Comparison of ENCODE assay signal across 8 cellular contexts in genomic region chr11:62543680-62544444, GRCh38. TPM values are rescaled to one million over a fixed set of nuclear protein-coding genes. Genes with fewer than 3 reads are reported as not detected.
A peak's percentile ranks its signal among the peaks of the same experiment; 100 is the strongest.
DNase-seq lines count a peak whose midpoint lies in the region; ATAC-seq, FAIRE-seq and TF ChIP-seq lines count a peak whose summit lies in the region.

No MANE protein-coding gene starts in this region.

- H3K4me3 Mint-ChIP-seq in activated CD8-positive, alpha-beta memory T cell treated with anti-CD3 and anti-CD28 coated beads, Interleukin-2, amount 10 ng/mL, durations not matched to agents 7 days and 5 days, result peak overlapping the region; percentile 98

- DNase-seq in activated CD8-positive, alpha-beta memory T cell treated with anti-CD3 and anti-CD28 coated beads, Interleukin-2, amount 10 ng/mL, durations not matched to agents 7 days and 5 days, result no peak
- DNase-seq in activated CD8-positive, alpha-beta memory T cell treated with anti-CD3 and anti-CD28 coated beads, Interleukin-2, amount 50 U/mL, for 4 hours, result no peak
- DNase-seq in astrocyte of the spinal cord (ENCODE audit: low read depth, low spot score), result no peak
- DNase-seq in tibial nerve (ENCODE audit: low spot score in 2 of 2), result no peak
- DNase-seq in mesenteric fat pad (ENCODE audit: low spot score), result no peak
- no peak for DNase-seq in GM12891 (ENCODE audit: insufficient read length, low spot score)
- no peak for DNase-seq in stimulated activated CD4-positive, alpha-beta T cell treated with anti-CD3 and anti-CD28 coated beads, Interleukin-4, amount 100 ng/mL, for 24 hours

- no peak for TF ChIP-seq CTCF in astrocyte of the spinal cord (IDR thresholded peaks at IDR 0.05; ENCODE audit: low read depth, low read length)
- no peak for TF ChIP-seq CTCF in liver (IDR thresholded peaks at IDR 0.05; ENCODE audit: low read depth, low read length, missing input control)
- no peak for TF ChIP-seq CTCF in tibial nerve (IDR thresholded peaks at IDR 0.05)

- CTCF ChIA-PET in activated CD8-positive, alpha-beta memory T cell treated with anti-CD3 and anti-CD28 coated beads, Interleukin-2, amount 10 ng/mL, durations not matched to agents 7 days and 5 days (lab: Charles Lee), result interaction anchor here (0.8 to 10.7 kb wide), 24 partner anchors 10 to 318 kb away, joined by 3 to 354 read pairs (median 4); partner anchors contain the start of genes EEF1G and TUT1

- peak overlapping the region in 1 of 2 donors; percentile 48 for H3K9ac ChIP-seq in liver (ENCODE audit: low read depth in 1 of 2, low read length in 2 of 2)

- ATAC-seq in activated CD8-positive, alpha-beta memory T cell treated with anti-CD3 and anti-CD28 coated beads, Interleukin-2, amount 10 ng/mL, durations not matched to agents 7 days and 5 days, result no peak

- 67% methylated on average over 22 of the region's 22 CpGs for WGBS in liver
- 6 to 18% methylated on average over 19 to 20 of the region's 22 CpGs for WGBS in tibial nerve, 2 donors

- peaks cover 13% of the 10 kb centered on the region for H3K27me3 Mint-ChIP-seq in activated CD8-positive, alpha-beta memory T cell treated with anti-CD3 and anti-CD28 coated beads, Interleukin-2, amount 10 ng/mL, durations not matched to agents 7 days and 5 days

- H3K36me3 Mint-ChIP-seq in activated CD8-positive, alpha-beta memory T cell treated with anti-CD3 and anti-CD28 coated beads, Interleukin-2, amount 10 ng/mL, durations not matched to agents 7 days and 5 days, result peaks cover 12% of the 10 kb centered on the region

- H3K27ac Mint-ChIP-seq in activated CD8-positive, alpha-beta memory T cell treated with anti-CD3 and anti-CD28 coated beads, Interleukin-2, amount 10 ng/mL, durations not matched to agents 7 days and 5 days, result peak overlapping the region; percentile 89

- peaks cover 63% of the 10 kb centered on the region for H3K4me1 Mint-ChIP-seq in activated CD8-positive, alpha-beta memory T cell treated with anti-CD3 and anti-CD28 coated beads, Interleukin-2, amount 10 ng/mL, durations not matched to agents 7 days and 5 days

- no peaks in the 10 kb centered on the region for H3K9me3 Mint-ChIP-seq in activated CD8-positive, alpha-beta memory T cell treated with anti-CD3 and anti-CD28 coated beads, Interleukin-2, amount 10 ng/mL, durations not matched to agents 7 days and 5 days (ENCODE audit: low read depth)

- FAIRE-seq in GM12891 (lab: Jason Lieb, UNC), result no peak

- no peaks in the 10 kb centered on the region for H3K36me3 ChIP-seq in liver (ENCODE audit: control insufficient read depth in 4 of 4, insufficient read depth in 3 of 4, low read depth in 1 of 4, low read length in 3 of 4)
- H3K36me3 ChIP-seq in tibial nerve, result no peaks in the 10 kb centered on the region

- H3K4me1 ChIP-seq in liver (ENCODE audit: control insufficient read depth in 4 of 4, insufficient read depth in 4 of 4, low read length in 3 of 4) (peaks cover 23 to 89% (median 75%) of the 10 kb centered on the region in 4 donors), tibial nerve (peaks cover 0 to 63% (median 52%) of the 10 kb centered on the region in 4 donors)

- no peak for TF ChIP-seq EP300 in tibial nerve (IDR thresholded peaks at IDR 0.05)

- peak overlapping the region; percentile 91 for H3K4me3 ChIP-seq in astrocyte of the spinal cord (ENCODE audit: low read depth, low read length)
- peak overlapping the region in 2 of 3 donors; percentile 79 to 91 for H3K4me3 ChIP-seq in liver (ENCODE audit: low read depth in 1 of 3, low read length in 3 of 3)
- H3K4me3 ChIP-seq in tibial nerve, result peak overlapping the region; percentile 78 to 98 (median 88)

- no peak for TF ChIP-seq POLR2A in tibial nerve (IDR thresholded peaks at IDR 0.05)
- no peak for TF ChIP-seq POLR2A in GM12891 (IDR thresholded peaks at IDR 0.05; ENCODE audit: low read depth, low read length)

- in situ Hi-C loops in astrocyte of the spinal cord (cut with HindIII; ENCODE audit: low sequenced_read_pairs), result no loop called here

- peak overlapping the region; percentile 72 to 94 for H3K27ac ChIP-seq in liver (ENCODE audit: low read depth in 1 of 2, low read length in 2 of 2)
- peak overlapping the region; percentile 97 to 98 (median 98) for H3K27ac ChIP-seq in tibial nerve

- TF ChIP-seq RAD21 in liver (IDR thresholded peaks at IDR 0.05), result no peak

- H3K9me3 ChIP-seq in liver (ENCODE audit: control insufficient read depth in 4 of 4, low read length in 3 of 4) (no peaks in the 10 kb centered on the region), tibial nerve (no peaks in the 10 kb centered on the region)

- H3K27me3 ChIP-seq in liver (ENCODE audit: control insufficient read depth in 4 of 4, insufficient read depth in 4 of 4, low read length in 3 of 4), result no peaks in the 10 kb centered on the region
- no peaks in the 10 kb centered on the region for H3K27me3 ChIP-seq in tibial nerve

TF ChIP-seq in liver, 16 proteins besides CTCF, POLR2A, EP300 and RAD21 (continues in another document):
- TF ChIP-seq HNF4A (conservative IDR thresholded peaks at IDR 0.05), result no peak
- no peak for TF ChIP-seq TAF1 (conservative IDR thresholded peaks at IDR 0.05)
- TF ChIP-seq, protein P1, sequence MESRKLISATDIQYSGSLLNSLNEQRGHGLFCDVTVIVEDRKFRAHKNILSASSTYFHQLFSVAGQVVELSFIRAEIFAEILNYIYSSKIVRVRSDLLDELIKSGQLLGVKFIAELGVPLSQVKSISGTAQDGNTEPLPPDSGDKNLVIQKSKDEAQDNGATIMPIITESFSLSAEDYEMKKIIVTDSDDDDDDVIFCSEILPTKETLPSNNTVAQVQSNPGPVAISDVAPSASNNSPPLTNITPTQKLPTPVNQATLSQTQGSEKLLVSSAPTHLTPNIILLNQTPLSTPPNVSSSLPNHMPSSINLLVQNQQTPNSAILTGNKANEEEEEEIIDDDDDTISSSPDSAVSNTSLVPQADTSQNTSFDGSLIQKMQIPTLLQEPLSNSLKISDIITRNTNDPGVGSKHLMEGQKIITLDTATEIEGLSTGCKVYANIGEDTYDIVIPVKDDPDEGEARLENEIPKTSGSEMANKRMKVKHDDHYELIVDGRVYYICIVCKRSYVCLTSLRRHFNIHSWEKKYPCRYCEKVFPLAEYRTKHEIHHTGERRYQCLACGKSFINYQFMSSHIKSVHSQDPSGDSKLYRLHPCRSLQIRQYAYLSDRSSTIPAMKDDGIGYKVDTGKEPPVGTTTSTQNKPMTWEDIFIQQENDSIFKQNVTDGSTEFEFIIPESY (IDR thresholded peaks at IDR 0.05), result no peak
- TF ChIP-seq EGR1 (IDR thresholded peaks at IDR 0.05; ENCODE audit: low read depth in 2 of 2), result no peak
- no peak for TF ChIP-seq JUND (IDR thresholded peaks at IDR 0.05)
- no peak for TF ChIP-seq YY1 (IDR thresholded peaks at IDR 0.05)
- no peak for TF ChIP-seq FOXA2 (IDR thresholded peaks at IDR 0.05)
- TF ChIP-seq SP1 (IDR thresholded peaks at IDR 0.05), result no peak
- TF ChIP-seq FOXA1 (IDR thresholded peaks at IDR 0.05), result no peak

TF ChIP-seq in GM12891, 5 proteins besides CTCF, POLR2A, EP300 and RAD21:
- no peak for TF ChIP-seq POLR2AphosphoS5 (IDR thresholded peaks at IDR 0.05; ENCODE audit: low read depth, low read length)
- no peak for TF ChIP-seq PAX5 (IDR thresholded peaks at IDR 0.05; ENCODE audit: insufficient read depth, low read length, severe bottlenecking)
- TF ChIP-seq POU2F2 (IDR thresholded peaks at IDR 0.05; ENCODE audit: low read depth, low read length), result no peak
- no peak for TF ChIP-seq SPI1 (IDR thresholded peaks at IDR 0.05; ENCODE audit: low read depth, low read length)
- TF ChIP-seq TAF1 (IDR thresholded peaks at IDR 0.05; ENCODE audit: low read depth, low read length), result no peak

RNA-seq across cellular contexts. Expression of gene AHNAK, which starts 2.7 kb away (rescaled TPM):
- total RNA-seq in activated CD8-positive, alpha-beta memory T cell treated with anti-CD3 and anti-CD28 coated beads, Interleukin-2, amount 10 ng/mL, durations not matched to agents 7 days and 5 days, result 100 to 1,000 TPM; 180 to 390 TPM
- total RNA-seq in liver (100 to 1,000 TPM in 1 of 2 donors, 10 to 100 TPM in 1; 53.6 to 110 TPM), tibial nerve (1,000 to 10,000 TPM; 1,417 to 3,061 (median 2,562) TPM), mesenteric fat pad (1,254 TPM)
- 10 to 100 TPM; 22.6 to 22.7 TPM for polyA plus RNA-seq in liver
- 1.8 TPM for polyA plus RNA-seq in GM12891 (2012; ENCODE audit: low read depth, missing spikeins)

RNA-seq across cellular contexts. Expression of gene EEF1G, which starts 29.8 kb away (rescaled TPM):
- total RNA-seq in activated CD8-positive, alpha-beta memory T cell treated with anti-CD3 and anti-CD28 coated beads, Interleukin-2, amount 10 ng/mL, durations not matched to agents 7 days and 5 days, result 1,000 to 10,000 TPM in 1 of 2 experiments, 100 to 1,000 TPM in 1; 878 to 1,201 TPM
- total RNA-seq in liver (100 to 1,000 TPM; 373 to 640 TPM), tibial nerve (1,000 to 10,000 TPM; 1,003 to 1,250 (median 1,110) TPM), mesenteric fat pad (865 TPM)
- 100 to 1,000 TPM; 251 to 566 TPM for polyA plus RNA-seq in liver
- polyA plus RNA-seq in GM12891 (2012; ENCODE audit: low read depth, missing spikeins), result 2,783 TPM

RNA-seq across cellular contexts. Expression of gene TUT1, which starts 47.5 kb away (rescaled TPM):
- total RNA-seq in activated CD8-positive, alpha-beta memory T cell treated with anti-CD3 and anti-CD28 coated beads, Interleukin-2, amount 10 ng/mL, durations not matched to agents 7 days and 5 days, result 10 to 100 TPM; 24.7 to 29.6 TPM
- total RNA-seq in liver (10 to 100 TPM in 1 of 2 donors, 1 to 10 TPM in 1; 5.6 to 12.1 TPM), tibial nerve (10 to 100 TPM in 3 of 4 donors, 1 to 10 TPM in 1; 8.3 to 18.8 (median 14.2) TPM), mesenteric fat pad (13.4 TPM)
- 10 to 100 TPM; 15.2 to 15.8 TPM for polyA plus RNA-seq in liver
- polyA plus RNA-seq in GM12891 (2012; ENCODE audit: low read depth, missing spikeins), result 13.0 TPM

RNA-seq across cellular contexts. Expression of gene MTA2, which starts 57.8 kb away (rescaled TPM):
- total RNA-seq in activated CD8-positive, alpha-beta memory T cell treated with anti-CD3 and anti-CD28 coated beads, Interleukin-2, amount 10 ng/mL, durations not matched to agents 7 days and 5 days, result 100 to 1,000 TPM; 245 to 264 TPM
- total RNA-seq in liver, result 10 to 100 TPM; 43.1 to 55.3 TPM
- polyA plus RNA-seq in liver, result 10 to 100 TPM in 1 of 2 donors, 1 to 10 TPM in 1; 4.4 to 21.4 TPM
- 10 to 100 TPM; 79.5 to 95.3 (median 88.8) TPM for total RNA-seq in tibial nerve
- 103 TPM for total RNA-seq in mesenteric fat pad
- 89.2 TPM for polyA plus RNA-seq in GM12891 (2012; ENCODE audit: low read depth, missing spikeins)
